8 cellular contexts compared by ENCODE assay signal in genomic region chr5:125835293-125836172, GRCh38.
DNase-seq lines count a peak whose midpoint lies in the region; ATAC-seq and TF ChIP-seq lines count a peak whose summit lies in the region.

No MANE protein-coding gene starts in this region.

- no peak overlapping the region for H4K12ac ChIP-seq in trophoblast cell (ENCODE audit: low read depth, low read length)

- intact Hi-C loops in activated naive CD4-positive, alpha-beta T cell treated with anti-CD3 and anti-CD28 coated beads for 36 hours (cut with micrococcal nuclease): no loop called here
- intact Hi-C loops in posterior vena cava (cut with DNase I): no loop called here

- TF ChIP-seq POLR2A in GM18505 (IDR thresholded peaks at IDR 0.05; ENCODE audit: borderline replicate concordance, extremely low read depth, insufficient read depth, insufficient read length): no peak
- TF ChIP-seq POLR2A in gastroesophageal sphincter (IDR thresholded peaks at IDR 0.05): no peak

- no peaks in the 10 kb centered on the region for H3K27me3 Mint-ChIP-seq in activated naive CD4-positive, alpha-beta T cell treated with anti-CD3 and anti-CD28 coated beads for 36 hours (ENCODE audit: low read depth)

- no peak overlapping the region for H2AK5ac ChIP-seq in trophoblast cell (ENCODE audit: low read length)

- H3K36me3 ChIP-seq in gastroesophageal sphincter (no peaks in the 10 kb centered on the region), trophoblast cell (ENCODE audit: control insufficient read depth in 1 of 2, insufficient read depth in 2 of 2, low read length in 2 of 2) (no peaks in the 10 kb centered on the region)

- no peak overlapping the region for H2BK5ac ChIP-seq in trophoblast cell (ENCODE audit: low read depth, low read length, poor library complexity)

- H2BK12ac ChIP-seq in trophoblast cell (ENCODE audit: low read length): no peak overlapping the region

- no peak overlapping the region for H3K4me2 ChIP-seq in trophoblast cell (ENCODE audit: low read length)

- WGBS in gastroesophageal sphincter (ENCODE audit: low coverage in 1 of 2), 2 donors: 18 to 20% methylated on average over 7 to 11 of the region's 11 CpGs
- WGBS in trophoblast cell (ENCODE audit: extremely low coverage, insufficient coverage, insufficient read length): no CpG with 5 or more reads among the region's 11 CpGs

- H3K9me3 ChIP-seq in gastroesophageal sphincter (no peaks in the 10 kb centered on the region), trophoblast cell (ENCODE audit: insufficient read depth, low read depth, low read length) (no peaks in the 10 kb centered on the region)

- no peak overlapping the region for H3K4me3 Mint-ChIP-seq in activated naive CD4-positive, alpha-beta T cell treated with anti-CD3 and anti-CD28 coated beads for 36 hours

- no peak overlapping the region for H3K9ac ChIP-seq in trophoblast cell (ENCODE audit: low read length)

- H4K8ac ChIP-seq in trophoblast cell (ENCODE audit: low read depth, low read length): no peak overlapping the region

- no peaks in the 10 kb centered on the region for H3K79me2 ChIP-seq in trophoblast cell (ENCODE audit: control insufficient read depth, insufficient read depth, low read length, poor library complexity)

- DNase-seq in RPMI8226 (peak; percentile 25), trophoblast cell (peak; percentile 3 to 37), SIG-M5 (lab: John Stamatoyannopoulos, UW) (no peak), posterior vena cava (ENCODE audit: low spot score) (no peak)
- no peak for DNase-seq in activated naive CD4-positive, alpha-beta T cell treated with anti-CD3 and anti-CD28 coated beads for 36 hours

- TF ChIP-seq EP300 in gastroesophageal sphincter (IDR thresholded peaks at IDR 0.05): no peak

- no peaks in the 10 kb centered on the region for H3K9me3 Mint-ChIP-seq in activated naive CD4-positive, alpha-beta T cell treated with anti-CD3 and anti-CD28 coated beads for 36 hours

- H3K23ac ChIP-seq in trophoblast cell (ENCODE audit: low read length): no peak overlapping the region

- no peak overlapping the region for H3K4ac ChIP-seq in trophoblast cell (ENCODE audit: low read depth, low read length)

- no peak overlapping the region for H2BK120ac ChIP-seq in trophoblast cell (ENCODE audit: insufficient read depth, low read length, poor library complexity)

- H3K27me3 ChIP-seq in gastroesophageal sphincter (no peaks in the 10 kb centered on the region), trophoblast cell (ENCODE audit: insufficient read depth, low read length) (no peaks in the 10 kb centered on the region)

- no peak overlapping the region for H3K18ac ChIP-seq in trophoblast cell (ENCODE audit: low read length)

- H3K14ac ChIP-seq in trophoblast cell (ENCODE audit: low read length): no peak overlapping the region

- TF ChIP-seq CTCF in gastroesophageal sphincter (IDR thresholded peaks at IDR 0.05): peak; percentile 40 to 78 (median 62)

- H2AFZ ChIP-seq in trophoblast cell (ENCODE audit: insufficient read depth, low read length, poor library complexity): no peak overlapping the region

- H3K4me3 ChIP-seq in gastroesophageal sphincter: no peak overlapping the region
- no peak overlapping the region for H3K4me3 ChIP-seq in trophoblast cell (ENCODE audit: low read depth, low read length)

- H3K36me3 Mint-ChIP-seq in activated naive CD4-positive, alpha-beta T cell treated with anti-CD3 and anti-CD28 coated beads for 36 hours (ENCODE audit: low read depth): no peaks in the 10 kb centered on the region

- H3K4me1 ChIP-seq in gastroesophageal sphincter (peaks cover 0 to 30% (median 0%) of the 10 kb centered on the region in 3 donors), trophoblast cell (ENCODE audit: control insufficient read depth in 1 of 2, insufficient read depth in 2 of 2, low read length in 2 of 2) (peaks cover 2 to 4% of the 10 kb centered on the region in 2 experiments)

- peak; percentile 83 for ATAC-seq in GM18505 (IDR thresholded peaks at IDR 0.05; ENCODE audit: unreplicated experiment)
- ATAC-seq in HG02852 (IDR thresholded peaks at IDR 0.05; ENCODE audit: unreplicated experiment): peak; percentile 72
- ATAC-seq in gastroesophageal sphincter: peak; percentile 31

- no peaks in the 10 kb centered on the region for H3K79me1 ChIP-seq in trophoblast cell (ENCODE audit: low read length)

- no peaks in the 10 kb centered on the region for H3K4me1 Mint-ChIP-seq in activated naive CD4-positive, alpha-beta T cell treated with anti-CD3 and anti-CD28 coated beads for 36 hours (ENCODE audit: low read depth)

- H3K27ac ChIP-seq in gastroesophageal sphincter (no peak overlapping the region), trophoblast cell (ENCODE audit: low read depth, low read length) (no peak overlapping the region)

- H4K91ac ChIP-seq in trophoblast cell (ENCODE audit: low read depth, low read length): no peak overlapping the region

- no peak overlapping the region for H3K27ac Mint-ChIP-seq in activated naive CD4-positive, alpha-beta T cell treated with anti-CD3 and anti-CD28 coated beads for 36 hours

- CTCF ChIA-PET in activated naive CD4-positive, alpha-beta T cell treated with anti-CD3 and anti-CD28 coated beads for 36 hours (lab: Charles Lee): interaction anchor here (0.7 kb wide), 1 partner anchor 48 kb away, joined by 3 read pairs; no protein-coding TSS in a partner anchor

Comparison
In these comparisons a context has a peak if more than half of its experiments do, and no peak if none do; other contexts are left out.
1. ATAC-seq: peak in every context shown above with its lines; median percentile 83 in GM18505; 72 in HG02852; 31 in gastroesophageal sphincter.
2. DNase-seq: peak in RPMI8226 (single experiment) and trophoblast cell (2 of 2); none in activated naive CD4-positive, alpha-beta T cell treated with anti-CD3 and anti-CD28 coated beads for 36 hours (single experiment), SIG-M5 (single experiment) and posterior vena cava (single experiment).